In genomic region chr11:102794382-102794781, GRCh38 we compare ENCODE assay signal across 8 cellular contexts. TPM values are rescaled to one million over a fixed set of nuclear protein-coding genes. Genes with fewer than 3 reads are reported as not detected.
DNase-seq lines count a peak whose midpoint lies in the region; ATAC-seq and TF ChIP-seq lines count a peak whose summit lies in the region.

No MANE protein-coding gene starts in this region.

- no peak for TF ChIP-seq POLR2A in GM18505 (IDR thresholded peaks at IDR 0.05; ENCODE audit: borderline replicate concordance, extremely low read depth, insufficient read depth, insufficient read length)
- no peak for TF ChIP-seq POLR2A in gastroesophageal sphincter (IDR thresholded peaks at IDR 0.05)

- H3K4me1 ChIP-seq in gastroesophageal sphincter = no peaks in the 10 kb centered on the region

- no peak for TF ChIP-seq EP300 in gastroesophageal sphincter (IDR thresholded peaks at IDR 0.05)

- H3K36me3 ChIP-seq in BJ (ENCODE audit: control insufficient read depth, insufficient read depth, low read length) (no peaks in the 10 kb centered on the region), gastroesophageal sphincter (no peaks in the 10 kb centered on the region)

- DNase-seq in BJ (ENCODE audit: low read depth) = no peak
- peak; percentile 52 for DNase-seq in NCI-H82 treated with DMSO at 0.1 percent for 48 hours (lab: John Stamatoyannopoulos, UW; ENCODE audit: unreplicated experiment)
- peak; percentile 42 for DNase-seq in fibroblast of pulmonary artery (ENCODE audit: low read depth)
- DNase-seq in C1 segment of cervical spinal cord (lab: John Stamatoyannopoulos, UW) = no peak
- no peak for DNase-seq in NCI-H1436 (lab: John Stamatoyannopoulos, UW)

- TF ChIP-seq CTCF in BJ (IDR thresholded peaks at IDR 0.05; ENCODE audit: insufficient read depth, low read depth, low read length) (peak; percentile 57), fibroblast of pulmonary artery (IDR thresholded peaks at IDR 0.05; ENCODE audit: low read length, missing control alignments) (peak; percentile 53), gastroesophageal sphincter (IDR thresholded peaks at IDR 0.05) (no peak)

- H3K27me3 ChIP-seq in BJ (ENCODE audit: control insufficient read depth, insufficient read depth, low read length) = no peaks in the 10 kb centered on the region
- no peaks in the 10 kb centered on the region for H3K27me3 ChIP-seq in gastroesophageal sphincter

- CTCF ChIA-PET in BJ (lab: Yijun Ruan, JAX) = interaction anchor here (0.7 to 1.3 kb wide), 3 partner anchors 14 to 232 kb away, joined by 3 read pairs; partner anchors contain the start of gene MMP10

- H3K9me3 ChIP-seq in gastroesophageal sphincter = no peaks in the 10 kb centered on the region

- no peak overlapping the region for H3K27ac ChIP-seq in gastroesophageal sphincter

- POLR2A ChIA-PET in BJ (lab: Charles Lee) = no interaction called here

- no peak overlapping the region for H3K4me3 ChIP-seq in BJ (ENCODE audit: low read depth, low read length)
- no peak overlapping the region for H3K4me3 ChIP-seq in fibroblast of pulmonary artery (replicated peaks; ENCODE audit: low read depth, low read length)
- no peak overlapping the region for H3K4me3 ChIP-seq in gastroesophageal sphincter

- ATAC-seq in GM18505 (IDR thresholded peaks at IDR 0.05; ENCODE audit: unreplicated experiment) = peak; percentile 95
- ATAC-seq in HG02763 (IDR thresholded peaks at IDR 0.05; ENCODE audit: unreplicated experiment) = peak; percentile 90
- no peak for ATAC-seq in gastroesophageal sphincter

RNA-seq across cellular contexts. Expression of gene MMP1, which starts 3.6 kb away (rescaled TPM):
- 233 and 349 TPM in 2 replicates for polyA plus RNA-seq in BJ (2011; rRNA removed)
- polyA minus RNA-seq in BJ (2011; rRNA and poly(A)+ RNA removed) = 46.4 and 54.8 TPM in 2 replicates
- not detected for total RNA-seq in gastroesophageal sphincter

RNA-seq across cellular contexts. Expression of gene MMP10, which starts 14.0 kb away (rescaled TPM):
- 0.16 and 0.29 TPM in 2 replicates for polyA plus RNA-seq in BJ (2011; rRNA removed)
- not detected in 2 replicates for polyA minus RNA-seq in BJ (2011; rRNA and poly(A)+ RNA removed)
- 1 to 10 TPM in 1 of 4 donors, not detected in 3; 1.7 TPM for total RNA-seq in gastroesophageal sphincter

RNA-seq across cellular contexts. Expression of gene MMP3, which starts 49.0 kb away (rescaled TPM):
- polyA plus RNA-seq in BJ (2011; rRNA removed) = 59.4 and 121 TPM in 2 replicates
- polyA minus RNA-seq in BJ (2011; rRNA and poly(A)+ RNA removed) = 11.0 and 16.4 TPM in 2 replicates
- 1 to 10 TPM in 2 of 4 donors, under 1 TPM in 1, not detected in 1; 0.82 to 2.7 (median 1.2) TPM for total RNA-seq in gastroesophageal sphincter

Comparison
In these comparisons a context has a peak if more than half of its experiments do, and no peak if none do; other contexts are left out.
1. DNase-seq: peak in NCI-H82 treated with DMSO at 0.1 percent for 48 hours (single experiment) and fibroblast of pulmonary artery (single experiment); none in BJ (single experiment), C1 segment of cervical spinal cord (0 of 14) and NCI-H1436 (single experiment).
2. CTCF ChIP-seq: peak in BJ (single experiment) and fibroblast of pulmonary artery (single experiment); none in gastroesophageal sphincter (0 of 4).